ENCODE assay signal across 21 cellular contexts in the genomic region with DNA sequence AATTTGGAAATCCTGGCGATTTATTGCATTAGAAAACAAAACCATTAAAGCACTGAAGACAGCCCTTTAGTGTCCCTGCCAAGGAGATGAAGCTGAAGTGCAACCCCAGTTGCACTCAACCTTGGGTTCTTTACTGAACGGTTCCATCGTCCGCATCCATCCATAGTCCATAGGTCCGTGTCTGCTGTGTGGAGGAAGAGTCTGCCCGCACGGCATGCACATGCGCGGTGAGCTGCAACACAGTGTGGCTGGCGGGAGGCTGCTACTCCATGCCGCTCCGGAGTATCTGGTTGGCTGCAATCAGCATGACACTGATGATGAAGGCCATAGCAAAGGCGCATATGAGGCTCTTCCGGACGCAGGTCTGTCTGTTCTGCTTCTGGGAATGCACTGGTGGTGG.
DNase-seq lines count a peak whose midpoint lies in the region.
"Had no signal": no experiment of that assay in that cellular context is flagged by ENCODE, and none has a peak within 500 bp of the region (broad histone marks: within the 10 kb centered on the region; RNA-seq: fewer than 3 reads in every experiment).

No MANE protein-coding gene starts in this region.

- DNase-seq in D341Med (ENCODE audit: low spot score) (peak; percentile 41), H4 (ENCODE audit: low spot score) (peak; percentile 48), amniotic epithelial cell (ENCODE audit: low read depth) (peak; percentile 7), iris pigment epithelial cell (ENCODE audit: low read depth) (peak; percentile 9), RKO (ENCODE audit: low spot score) (no peak), AML-193 (lab: John Stamatoyannopoulos, UW) (no peak)
- DNase-seq in activated CD8-positive, alpha-beta memory T cell treated with anti-CD3 and anti-CD28 coated beads, Interleukin-2, amount 50 U/mL, for 48 hours: no peak
- DNase-seq: activated CD4-positive, alpha-beta T cell treated with anti-CD3 and anti-CD28 coated beads for 4 hours; activated naive CD4-positive, alpha-beta T cell treated with Interleukin-2 at 50 U/mL for 16 hours; activated T-cell treated with anti-CD3 and anti-CD28 coated beads, Interleukin-2, amount 50 U/mL, for 72 hours; brain microvascular endothelial cell; CD8-positive, alpha-beta T cell; colonic mucosa; GF-D8; H7; Karpas-422; NCI-H187 treated with DMSO at 0.1 percent for 48 hours; NCI-H510A treated with DMSO at 0.1 percent for 48 hours; RPMI8226; stimulated activated CD8-positive, alpha-beta memory T cell treated with anti-CD3 and anti-CD28 coated beads, Interleukin-4, amount 100 ng/mL, for 48 hours; T-helper 2 cell had no signal

Comparison
In these comparisons a context has a peak if more than half of its experiments do, and no peak if none do; other contexts are left out.
1. DNase-seq: peak in D341Med (single experiment), H4 (single experiment), amniotic epithelial cell (single experiment) and iris pigment epithelial cell (single experiment); none in RKO (single experiment), activated CD8-positive, alpha-beta memory T cell treated with anti-CD3 and anti-CD28 coated beads, Interleukin-2, amount 50 U/mL, for 48 hours (single experiment) and AML-193 (0 of 2).